In genomic region chr20:25065044-25065624, GRCh38 we compare ENCODE assay signal across 1 cellular context.
TF ChIP-seq lines count a peak whose summit lies in the region.

No MANE protein-coding gene starts in this region.

TF ChIP-seq in HepG2, 621 proteins besides CTCF, POLR2A, EP300 and RAD21 (continued from another document and continues in another):
- TF ChIP-seq, protein P1, sequence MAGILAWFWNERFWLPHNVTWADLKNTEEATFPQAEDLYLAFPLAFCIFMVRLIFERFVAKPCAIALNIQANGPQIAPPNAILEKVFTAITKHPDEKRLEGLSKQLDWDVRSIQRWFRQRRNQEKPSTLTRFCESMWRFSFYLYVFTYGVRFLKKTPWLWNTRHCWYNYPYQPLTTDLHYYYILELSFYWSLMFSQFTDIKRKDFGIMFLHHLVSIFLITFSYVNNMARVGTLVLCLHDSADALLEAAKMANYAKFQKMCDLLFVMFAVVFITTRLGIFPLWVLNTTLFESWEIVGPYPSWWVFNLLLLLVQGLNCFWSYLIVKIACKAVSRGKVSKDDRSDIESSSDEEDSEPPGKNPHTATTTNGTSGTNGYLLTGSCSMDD (CRISPR knock-in tag; IDR thresholded peaks at IDR 0.05), result no peak
- TF ChIP-seq ZNF562 (CRISPR knock-in tag; IDR thresholded peaks at IDR 0.05; ENCODE audit: borderline replicate concordance) (no peak), ZSCAN12 (CRISPR knock-in tag; IDR thresholded peaks at IDR 0.05) (no peak), MXD4 (CRISPR knock-in tag; IDR thresholded peaks at IDR 0.05) (no peak), ZNF704 (CRISPR knock-in tag; IDR thresholded peaks at IDR 0.05; ENCODE audit: borderline replicate concordance) (no peak), GPN1 (CRISPR knock-in tag; IDR thresholded peaks at IDR 0.05; ENCODE audit: borderline replicate concordance) (no peak), FOXK2 (IDR thresholded peaks at IDR 0.05) (no peak), ZNF720 (CRISPR knock-in tag; IDR thresholded peaks at IDR 0.05) (no peak), ZNF83 (CRISPR knock-in tag; IDR thresholded peaks at IDR 0.05; ENCODE audit: borderline replicate concordance) (no peak), JARID2 (CRISPR knock-in tag; IDR thresholded peaks at IDR 0.05; ENCODE audit: insufficient replicate concordance) (no peak), ZNF205 (CRISPR knock-in tag; IDR thresholded peaks at IDR 0.05) (no peak), RELA (CRISPR knock-in tag; IDR thresholded peaks at IDR 0.05) (no peak), ZNF619 (CRISPR knock-in tag; IDR thresholded peaks at IDR 0.05) (0 out of 2 replicates have a peak, but pooled peaks have one; percentile 62), ZSCAN25 (CRISPR knock-in tag; IDR thresholded peaks at IDR 0.05) (no peak), RORA (CRISPR knock-in tag; IDR thresholded peaks at IDR 0.05) (0 out of 2 replicates have a peak, but pooled peaks have one; percentile 10), ZNF672 (CRISPR knock-in tag; IDR thresholded peaks at IDR 0.05) (no peak), ZNF468 (CRISPR knock-in tag; IDR thresholded peaks at IDR 0.05) (no peak), HDAC2 (CRISPR knock-in tag; IDR thresholded peaks at IDR 0.05) (no peak), ZNF652 (CRISPR knock-in tag; IDR thresholded peaks at IDR 0.05; ENCODE audit: borderline replicate concordance, low read depth) (no peak), ZNF329 (CRISPR knock-in tag; IDR thresholded peaks at IDR 0.05; ENCODE audit: low read depth) (no peak), ZNF292 (CRISPR knock-in tag; IDR thresholded peaks at IDR 0.05; ENCODE audit: borderline replicate concordance, low read depth) (peak; percentile 54; the same call in 1 of the 2 replicates), SIN3A (IDR thresholded peaks at IDR 0.05; ENCODE audit: borderline replicate concordance, low read depth, low read length) (no peak), ZNF12 (CRISPR knock-in tag; IDR thresholded peaks at IDR 0.05) (no peak), MYPOP (CRISPR knock-in tag; IDR thresholded peaks at IDR 0.05) (no peak), TBX2 (CRISPR knock-in tag; IDR thresholded peaks at IDR 0.05; ENCODE audit: borderline replicate concordance) (0 out of 2 replicates have a peak, but pooled peaks have one; percentile 18), ZNF207 (IDR thresholded peaks at IDR 0.05; ENCODE audit: borderline replicate concordance) (no peak), KDM3A (CRISPR knock-in tag; IDR thresholded peaks at IDR 0.05; ENCODE audit: low read depth) (no peak), HNRNPH1 (optimal IDR thresholded peaks at IDR 0.05; ENCODE audit: low read depth, low read length) (no peak), ZNF687 (CRISPR knock-in tag; IDR thresholded peaks at IDR 0.05) (peak; percentile 46), BCLAF1 (IDR thresholded peaks at IDR 0.05) (no peak), AFF4 (CRISPR knock-in tag; IDR thresholded peaks at IDR 0.05) (no peak)
- TF ChIP-seq, protein P2, sequence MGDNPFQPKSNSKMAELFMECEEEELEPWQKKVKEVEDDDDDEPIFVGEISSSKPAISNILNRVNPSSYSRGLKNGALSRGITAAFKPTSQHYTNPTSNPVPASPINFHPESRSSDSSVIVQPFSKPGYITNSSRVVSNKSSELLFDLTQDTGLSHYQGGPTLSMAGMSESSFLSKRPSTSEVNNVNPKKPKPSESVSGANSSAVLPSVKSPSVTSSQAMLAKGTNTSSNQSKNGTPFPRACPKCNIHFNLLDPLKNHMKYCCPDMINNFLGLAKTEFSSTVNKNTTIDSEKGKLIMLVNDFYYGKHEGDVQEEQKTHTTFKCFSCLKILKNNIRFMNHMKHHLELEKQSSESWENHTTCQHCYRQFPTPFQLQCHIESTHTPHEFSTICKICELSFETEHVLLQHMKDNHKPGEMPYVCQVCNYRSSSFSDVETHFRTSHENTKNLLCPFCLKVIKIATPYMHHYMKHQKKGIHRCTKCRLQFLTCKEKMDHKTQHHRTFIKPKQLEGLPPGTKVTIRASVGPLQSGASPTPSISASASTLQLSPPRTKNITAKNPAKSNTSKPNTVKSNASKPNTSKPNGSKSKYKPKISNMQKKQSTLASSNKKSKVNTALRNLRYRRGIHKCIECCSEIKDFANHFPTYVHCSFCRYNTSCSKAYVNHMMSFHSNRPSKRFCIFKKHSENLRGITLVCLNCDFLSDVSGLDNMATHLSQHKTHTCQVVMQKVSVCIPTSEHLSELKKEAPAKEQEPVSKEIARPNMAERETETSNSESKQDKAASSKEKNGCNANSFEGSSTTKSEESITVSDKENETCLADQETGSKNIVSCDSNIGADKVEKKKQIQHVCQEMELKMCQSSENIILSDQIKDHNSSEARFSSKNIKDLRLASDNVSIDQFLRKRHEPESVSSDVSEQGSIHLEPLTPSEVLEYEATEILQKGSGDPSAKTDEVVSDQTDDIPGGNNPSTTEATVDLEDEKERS (CRISPR knock-in tag; IDR thresholded peaks at IDR 0.05), result no peak
- TF ChIP-seq, protein P3, sequence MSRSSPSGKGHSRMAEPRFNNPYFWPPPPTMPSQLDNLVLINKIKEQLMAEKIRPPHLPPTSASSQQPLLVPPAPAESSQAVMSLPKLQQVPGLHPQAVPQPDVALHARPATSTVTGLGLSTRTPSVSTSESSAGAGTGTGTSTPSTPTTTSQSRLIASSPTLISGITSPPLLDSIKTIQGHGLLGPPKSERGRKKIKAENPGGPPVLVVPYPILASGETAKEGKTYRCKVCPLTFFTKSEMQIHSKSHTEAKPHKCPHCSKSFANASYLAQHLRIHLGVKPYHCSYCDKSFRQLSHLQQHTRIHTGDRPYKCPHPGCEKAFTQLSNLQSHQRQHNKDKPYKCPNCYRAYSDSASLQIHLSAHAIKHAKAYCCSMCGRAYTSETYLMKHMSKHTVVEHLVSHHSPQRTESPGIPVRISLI (CRISPR knock-in tag; IDR thresholded peaks at IDR 0.05; ENCODE audit: borderline replicate concordance), result no peak
- TF ChIP-seq, protein P4, sequence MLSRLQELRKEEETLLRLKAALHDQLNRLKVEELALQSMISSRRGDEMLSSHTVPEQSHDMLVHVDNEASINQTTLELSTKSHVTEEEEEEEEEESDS (CRISPR knock-in tag; IDR thresholded peaks at IDR 0.05; ENCODE audit: borderline replicate concordance), result no peak
- TF ChIP-seq, protein P5, sequence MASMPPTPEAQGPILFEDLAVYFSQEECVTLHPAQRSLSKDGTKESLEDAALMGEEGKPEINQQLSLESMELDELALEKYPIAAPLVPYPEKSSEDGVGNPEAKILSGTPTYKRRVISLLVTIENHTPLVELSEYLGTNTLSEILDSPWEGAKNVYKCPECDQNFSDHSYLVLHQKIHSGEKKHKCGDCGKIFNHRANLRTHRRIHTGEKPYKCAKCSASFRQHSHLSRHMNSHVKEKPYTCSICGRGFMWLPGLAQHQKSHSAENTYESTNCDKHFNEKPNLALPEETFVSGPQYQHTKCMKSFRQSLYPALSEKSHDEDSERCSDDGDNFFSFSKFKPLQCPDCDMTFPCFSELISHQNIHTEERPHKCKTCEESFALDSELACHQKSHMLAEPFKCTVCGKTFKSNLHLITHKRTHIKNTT (CRISPR knock-in tag; IDR thresholded peaks at IDR 0.05), result no peak
